Comparison of ENCODE assay signal across 21 cellular contexts in the genomic region with DNA sequence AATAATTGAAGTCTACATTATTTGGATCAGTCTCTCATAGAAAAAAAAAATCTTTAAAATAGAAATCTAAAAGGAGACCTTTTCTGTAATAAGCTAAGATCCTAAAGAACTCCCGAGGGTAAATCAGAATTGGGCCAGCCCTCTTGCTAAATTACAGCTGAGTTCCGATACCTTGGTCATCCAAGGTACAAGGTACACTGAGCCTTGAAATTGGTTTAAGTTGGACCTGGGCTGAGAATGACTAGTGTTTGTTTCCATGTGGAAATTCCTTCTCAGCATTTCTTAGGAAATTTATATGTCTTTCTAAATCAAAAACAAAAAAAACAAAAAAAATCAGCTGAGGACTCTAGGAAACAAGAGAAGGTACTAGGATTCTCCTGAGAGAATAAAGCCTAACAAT.
DNase-seq lines count a peak whose midpoint lies in the region; ATAC-seq and TF ChIP-seq lines count a peak whose summit lies in the region.
"Had no signal": no experiment of that assay in that cellular context is flagged by ENCODE, and none has a peak within 500 bp of the region (broad histone marks: within the 10 kb centered on the region; RNA-seq: fewer than 3 reads in every experiment).

No MANE protein-coding gene starts in this region.

- no peak for DNase-seq in left ventricle myocardium inferior
- DNase-seq in heart right ventricle: no peak
- no peak for DNase-seq in fibroblast of lung (ENCODE audit: low read depth in 2 of 2)
- no peak for DNase-seq in vagina (ENCODE audit: extremely low spot score in 2 of 2)
- no peak for DNase-seq in T-helper 17 cell
- DNase-seq in mucosa of gallbladder (ENCODE audit: low spot score): no peak
- DNase-seq in GM13977 (ENCODE audit: low spot score): no peak
- DNase-seq: activated CD4-positive, alpha-beta T cell treated with anti-CD3 and anti-CD28 coated beads for 36 hours; colonic mucosa; endodermal cell; islet precursor cell; naive thymus-derived CD4-positive, alpha-beta T cell; NCI-H1105; NCI-H524; stimulated activated CD4-positive, alpha-beta T cell treated with anti-CD3 and anti-CD28 coated beads, Interleukin-4, amount 100 ng/mL, for 24 hours; stimulated activated naive CD8-positive, alpha-beta T cell treated with anti-CD3 and anti-CD28 coated beads, Interleukin-15, amount 100 ng/mL, for 72 hours; SW 1271 had no signal

- H3K9me3 ChIP-seq in left ventricle myocardium inferior (replicated peaks): peaks cover under 1% of the 10 kb centered on the region
- no peaks in the 10 kb centered on the region for H3K9me3 ChIP-seq in heart right ventricle
- no peaks in the 10 kb centered on the region for H3K9me3 ChIP-seq in fibroblast of lung (ENCODE audit: control insufficient read depth, insufficient read depth, low read depth, low read length)
- H3K9me3 ChIP-seq in parathyroid adenoma (ENCODE audit: control insufficient read depth, low read length): no peaks in the 10 kb centered on the region
- no peaks in the 10 kb centered on the region for H3K9me3 ChIP-seq in vagina
- no peaks in the 10 kb centered on the region for H3K9me3 ChIP-seq in T-helper 17 cell (ENCODE audit: control insufficient read depth, low read length, poor library complexity, severe bottlenecking)
- H3K9me3 ChIP-seq: colonic mucosa had no signal

- H3K36me3 Mint-ChIP-seq in T-helper 17 cell (ENCODE audit: low read depth): peaks cover 5% of the 10 kb centered on the region

- 94 to 99% methylated on average over 2 of the region's 2 CpGs for WGBS in heart right ventricle, 2 donors

- peaks cover 2% of the 10 kb centered on the region for H3K4me1 Mint-ChIP-seq in T-helper 17 cell
- H3K4me1 Mint-ChIP-seq: activated CD4-positive, alpha-beta T cell treated with anti-CD3 and anti-CD28 coated beads for 36 hours; stimulated activated naive CD8-positive, alpha-beta T cell treated with anti-CD3 and anti-CD28 coated beads, Interleukin-15, amount 100 ng/mL, for 72 hours had no signal

- H3K36me3 ChIP-seq in left ventricle myocardium inferior (peaks cover 8% of the 10 kb centered on the region), heart right ventricle (no peaks in the 10 kb centered on the region), fibroblast of lung (ENCODE audit: control insufficient read depth, insufficient read depth, low read length) (no peaks in the 10 kb centered on the region), parathyroid adenoma (ENCODE audit: control insufficient read depth, insufficient read depth, low read length) (no peaks in the 10 kb centered on the region), vagina (no peaks in the 10 kb centered on the region)
- H3K36me3 ChIP-seq: colonic mucosa had no signal

- no peak overlapping the region for H3K27ac Mint-ChIP-seq in T-helper 17 cell
- H3K27ac Mint-ChIP-seq: activated CD4-positive, alpha-beta T cell treated with anti-CD3 and anti-CD28 coated beads for 36 hours; activated naive CD8-positive, alpha-beta T cell; endodermal cell; naive thymus-derived CD4-positive, alpha-beta T cell; progenitor cell of endocrine pancreas; stimulated activated naive CD8-positive, alpha-beta T cell treated with anti-CD3 and anti-CD28 coated beads, Interleukin-15, amount 100 ng/mL, for 72 hours had no signal

- no peaks in the 10 kb centered on the region for H3K27me3 Mint-ChIP-seq in T-helper 17 cell
- H3K27me3 Mint-ChIP-seq: activated CD4-positive, alpha-beta T cell treated with anti-CD3 and anti-CD28 coated beads for 36 hours; activated naive CD8-positive, alpha-beta T cell; progenitor cell of endocrine pancreas; stimulated activated naive CD8-positive, alpha-beta T cell treated with anti-CD3 and anti-CD28 coated beads, Interleukin-15, amount 100 ng/mL, for 72 hours had no signal

- H3K79me2 ChIP-seq in fibroblast of lung (ENCODE audit: control insufficient read depth, insufficient read depth, low read length): peaks cover 84% of the 10 kb centered on the region
- peaks cover 68% of the 10 kb centered on the region for H3K79me2 ChIP-seq in parathyroid adenoma

- H3K27ac ChIP-seq in left ventricle myocardium inferior (replicated peaks): peak overlapping the region; percentile 30
- peak overlapping the region in 1 of 10 donors; percentile 17 for H3K27ac ChIP-seq in heart right ventricle
- H3K27ac ChIP-seq in fibroblast of lung (ENCODE audit: insufficient read depth, low read length): peak overlapping the region; percentile 64
- peak overlapping the region; percentile 67 for H3K27ac ChIP-seq in parathyroid adenoma
- H3K27ac ChIP-seq in vagina: peak overlapping the region; percentile 10
- H3K27ac ChIP-seq: BLaER1 treated with 17β-estradiol and CSF1 and Interleukin-3, amounts not matched to agents 10 nM and 100 nM; colonic mucosa had no signal

- H3K4me1 ChIP-seq in left ventricle myocardium inferior (peaks cover 51% of the 10 kb centered on the region), heart right ventricle (peaks cover 0 to 37% (median 19%) of the 10 kb centered on the region in 9 donors), fibroblast of lung (ENCODE audit: control insufficient read depth, extremely low read depth, insufficient read depth, low read length) (peaks cover 4% of the 10 kb centered on the region), parathyroid adenoma (peaks cover 54% of the 10 kb centered on the region), vagina (peaks cover 44% of the 10 kb centered on the region)
- H3K4me1 ChIP-seq: BLaER1 treated with 17β-estradiol and CSF1 and Interleukin-3, amounts not matched to agents 10 nM and 100 nM; colonic mucosa had no signal

- H3K27me3 ChIP-seq in left ventricle myocardium inferior (ENCODE audit: low read depth) (no peaks in the 10 kb centered on the region), heart right ventricle (no peaks in the 10 kb centered on the region), fibroblast of lung (ENCODE audit: control insufficient read depth, insufficient read depth, low read length) (no peaks in the 10 kb centered on the region), parathyroid adenoma (ENCODE audit: control insufficient read depth, insufficient read depth, low read length) (no peaks in the 10 kb centered on the region), vagina (no peaks in the 10 kb centered on the region)
- H3K27me3 ChIP-seq: BLaER1 treated with 17β-estradiol and CSF1 and Interleukin-3, amounts not matched to agents 10 nM and 100 nM; colonic mucosa had no signal

- no peak for TF ChIP-seq POLR2A in vagina (IDR thresholded peaks at IDR 0.05)

- in situ Hi-C loops in GM13977 (cut with MboI; ENCODE audit: low pct_unique_long_range_greater_than_20kb, low sequenced_read_pairs, unreplicated experiment): no loop called here

- no peak overlapping the region for H2AFZ ChIP-seq in fibroblast of lung (ENCODE audit: low read length)
- H2AFZ ChIP-seq in parathyroid adenoma: no peak overlapping the region

- H3K4me3 ChIP-seq in left ventricle myocardium inferior (no peak overlapping the region), heart right ventricle (no peak overlapping the region), fibroblast of lung (replicated peaks in 1 of 4; ENCODE audit: control extremely low read depth in 1 of 4, insufficient read depth in 1 of 4, low read depth in 3 of 4, low read length in 4 of 4) (no peak overlapping the region), parathyroid adenoma (ENCODE audit: low read depth, low read length) (no peak overlapping the region), vagina (no peak overlapping the region)
- H3K4me3 ChIP-seq: BLaER1 treated with 17β-estradiol and CSF1 and Interleukin-3, amounts not matched to agents 10 nM and 100 nM; colonic mucosa had no signal

- ATAC-seq in heart right ventricle (no peak), T-helper 17 cell (no peak)
- ATAC-seq: activated CD4-positive, alpha-beta T cell treated with anti-CD3 and anti-CD28 coated beads for 36 hours; naive thymus-derived CD4-positive, alpha-beta T cell; stimulated activated naive CD8-positive, alpha-beta T cell treated with anti-CD3 and anti-CD28 coated beads, Interleukin-15, amount 100 ng/mL, for 72 hours had no signal

- no peaks in the 10 kb centered on the region for H4K20me1 ChIP-seq in fibroblast of lung (ENCODE audit: control insufficient read depth, extremely low read depth, insufficient read depth, low read length)
- H4K20me1 ChIP-seq: BLaER1 treated with 17β-estradiol and CSF1 and Interleukin-3, amounts not matched to agents 10 nM and 100 nM had no signal

- no peak overlapping the region for H3K4me3 Mint-ChIP-seq in T-helper 17 cell
- H3K4me3 Mint-ChIP-seq: activated CD4-positive, alpha-beta T cell treated with anti-CD3 and anti-CD28 coated beads for 36 hours; activated naive CD8-positive, alpha-beta T cell; endodermal cell; naive thymus-derived CD4-positive, alpha-beta T cell; stimulated activated naive CD8-positive, alpha-beta T cell treated with anti-CD3 and anti-CD28 coated beads, Interleukin-15, amount 100 ng/mL, for 72 hours had no signal

- H3K4me2 ChIP-seq in fibroblast of lung (ENCODE audit: extremely low read depth, insufficient read depth, low read length) (no peak overlapping the region), parathyroid adenoma (ENCODE audit: low read length) (no peak overlapping the region)
- H3K4me2 ChIP-seq: BLaER1 treated with 17β-estradiol and CSF1 and Interleukin-3, amounts not matched to agents 10 nM and 100 nM had no signal

- intact Hi-C loops in left ventricle myocardium inferior (cut with micrococcal nuclease) (no loop called here), heart right ventricle (cut with DNase I) (no loop called here), vagina (cut with DNase I) (no loop called here)

- TF ChIP-seq CTCF in left ventricle myocardium inferior (IDR thresholded peaks at IDR 0.05; ENCODE audit: borderline replicate concordance) (no peak), heart right ventricle (IDR thresholded peaks at IDR 0.05) (no peak), fibroblast of lung (conservative IDR thresholded peaks at IDR 0.05 in 1 of 2, IDR thresholded peaks at IDR 0.05 in 1 of 2; ENCODE audit: low read depth in 1 of 2, low read length in 2 of 2) (no peak), parathyroid adenoma (IDR thresholded peaks at IDR 0.05) (no peak), vagina (IDR thresholded peaks at IDR 0.05) (no peak), GM13977 (IDR thresholded peaks at IDR 0.05; ENCODE audit: extremely low read depth, insufficient read depth, missing control alignments) (no peak)

- no peak overlapping the region for H3K9ac ChIP-seq in fibroblast of lung (ENCODE audit: insufficient read depth, low read length)
- H3K9ac ChIP-seq in parathyroid adenoma: no peak overlapping the region
- H3K9ac ChIP-seq: BLaER1 treated with 17β-estradiol and CSF1 and Interleukin-3, amounts not matched to agents 10 nM and 100 nM had no signal
